Comparison of ENCODE assay signal across 8 cellular contexts in genomic region chr4:94207469-94208224, GRCh38. TPM values are rescaled to one million over a fixed set of nuclear protein-coding genes. Genes with fewer than 3 reads are reported as not detected.
DNase-seq lines count a peak whose midpoint lies in the region; ATAC-seq and TF ChIP-seq lines count a peak whose summit lies in the region.

Gene SMARCAD1, plus strand, starts transcription at chr4:94207865. Its CDS starts 530 bp downstream, at chr4:94208395.

- H3K27ac ChIP-seq in CD8-positive, alpha-beta T cell (ENCODE audit: low read depth, low read length) = peak within 1 kb of the TSS; percentile 97
- peak within 1 kb of the TSS; percentile 88 for H3K27ac ChIP-seq in effector memory CD4-positive, alpha-beta T cell (ENCODE audit: insufficient read depth, low read length, poor library complexity, severe bottlenecking)

- H3K4me3 ChIP-seq in CD8-positive, alpha-beta T cell (ENCODE audit: low read depth, low read length) = peak within 1 kb of the TSS; percentile 87
- peak within 1 kb of the TSS; percentile 92 for H3K4me3 ChIP-seq in effector memory CD4-positive, alpha-beta T cell (ENCODE audit: insufficient read depth, low read depth, low read length, poor library complexity, severe bottlenecking)

- CTCF ChIA-PET in CD8-positive, alpha-beta T cell (lab: Charles Lee) = no interaction called here

- intact Hi-C loops in CD8-positive, alpha-beta T cell (cut with DNase I, micrococcal nuclease) = loop anchor here (1.0 to 5.0 kb wide), 2 partner anchors 240 to 244 kb away; partner anchors contain the start of gene PDLIM5 (in 1 of the 2)

- H3K27me3 ChIP-seq in CD8-positive, alpha-beta T cell (ENCODE audit: insufficient read depth, low read length) = no peaks in the 10 kb centered on the region
- H3K27me3 ChIP-seq in effector memory CD4-positive, alpha-beta T cell (replicated peaks; ENCODE audit: control insufficient read depth, insufficient read depth, low read length, poor library complexity, severe bottlenecking) = no peaks in the 10 kb centered on the region

- no peaks in the 10 kb centered on the region for H3K9me3 Mint-ChIP-seq in CD8-positive, alpha-beta T cell

- H3K4me3 Mint-ChIP-seq in CD8-positive, alpha-beta T cell = peak within 1 kb of the TSS; percentile 100

- no peaks in the 10 kb centered on the region for H3K36me3 ChIP-seq in CD8-positive, alpha-beta T cell (ENCODE audit: insufficient read depth, low read length)
- H3K36me3 ChIP-seq in effector memory CD4-positive, alpha-beta T cell (ENCODE audit: control insufficient read depth, insufficient read depth, low read length) = peaks cover 6% of the 10 kb centered on the region

- peak within 1 kb of the TSS; percentile 100 for H3K27ac Mint-ChIP-seq in CD8-positive, alpha-beta T cell

- peaks cover 32% of the 10 kb centered on the region for H3K36me3 Mint-ChIP-seq in CD8-positive, alpha-beta T cell

- H3K4me1 ChIP-seq in CD8-positive, alpha-beta T cell (ENCODE audit: insufficient read depth, low read length) = peaks cover 16% of the 10 kb centered on the region
- no peaks in the 10 kb centered on the region for H3K4me1 ChIP-seq in effector memory CD4-positive, alpha-beta T cell (ENCODE audit: control insufficient read depth, insufficient read depth, low read length, poor library complexity, severe bottlenecking)

- H3K9me3 ChIP-seq in CD8-positive, alpha-beta T cell (ENCODE audit: low read length) = no peaks in the 10 kb centered on the region
- H3K9me3 ChIP-seq in effector memory CD4-positive, alpha-beta T cell (ENCODE audit: control insufficient read depth, low read length) = no peaks in the 10 kb centered on the region

- peak; percentile 84 for ATAC-seq in CD8-positive, alpha-beta T cell
- ATAC-seq in GM19467 (IDR thresholded peaks at IDR 0.05; ENCODE audit: unreplicated experiment) = peak; percentile 96

- H3K27me3 Mint-ChIP-seq in CD8-positive, alpha-beta T cell (ENCODE audit: low read depth) = peaks cover 5% of the 10 kb centered on the region

- TF ChIP-seq CTCF in CD8-positive, alpha-beta T cell (IDR thresholded peaks at IDR 0.05) = no peak

- peaks cover 42% of the 10 kb centered on the region for H3K4me1 Mint-ChIP-seq in CD8-positive, alpha-beta T cell (ENCODE audit: low read depth)

- POLR2A ChIA-PET in CD8-positive, alpha-beta T cell (lab: Charles Lee) = interaction anchor here (0.6 to 1.0 kb wide), 2 partner anchors 10 to 47 kb away, joined by 3 read pairs; no protein-coding TSS in a partner anchor

- peak; percentile 76 to 89 (median 86) for DNase-seq in CD8-positive, alpha-beta T cell
- peak; percentile 77 for DNase-seq in HS-27A (ENCODE audit: low read depth)
- DNase-seq in NK-92 (lab: John Stamatoyannopoulos, UW; ENCODE audit: unreplicated experiment) = peak; percentile 28
- peak; percentile 76 to 81 for DNase-seq in activated CD8-positive, alpha-beta memory T cell treated with anti-CD3 and anti-CD28 coated beads for 1 hour (ENCODE audit: extremely low read depth in 1 of 2, low read depth in 1 of 2)
- peak; percentile 66 to 79 (median 70) for DNase-seq in effector memory CD4-positive, alpha-beta T cell
- peak; percentile 97 to 98 for DNase-seq in lung microvascular endothelial cell (ENCODE audit: low read depth in 2 of 2)
- DNase-seq in stimulated activated CD4-positive, alpha-beta T cell treated with anti-CD3 and anti-CD28 coated beads, TNF-alpha, amount 100 ng/mL, for 48 hours (ENCODE audit: low read depth in 3 of 3) = peak; percentile 79 to 84 (median 80)

RNA-seq across cellular contexts. Expression of gene SMARCAD1, which starts in this region (rescaled TPM):
- total RNA-seq in CD8-positive, alpha-beta T cell = 10 to 100 TPM in 1 of 2 experiments, 1 to 10 TPM in 1; 9.2 to 10.0 TPM
- total RNA-seq in lung microvascular endothelial cell = 23.1 and 27.2 TPM in 2 replicates

Comparison
In these comparisons a context has a peak if more than half of its experiments do, and no peak if none do; other contexts are left out.
1. Peak in every context shown above with its lines: DNase-seq, ATAC-seq, H3K4me3 ChIP-seq and H3K27ac ChIP-seq.
2. DNase-seq: peak in every context shown above with its lines; median percentile 98 in lung microvascular endothelial cell; 86 in CD8-positive, alpha-beta T cell; 80 in stimulated activated CD4-positive, alpha-beta T cell treated with anti-CD3 and anti-CD28 coated beads, TNF-alpha, amount 100 ng/mL, for 48 hours; 78 in activated CD8-positive, alpha-beta memory T cell treated with anti-CD3 and anti-CD28 coated beads for 1 hour; 77 in HS-27A; 70 in effector memory CD4-positive, alpha-beta T cell; 28 in NK-92.